1 cellular context compared by ENCODE assay signal in genomic region chr19:50512112-50512998, GRCh38.
TF ChIP-seq lines count a peak whose summit lies in the region.

No MANE protein-coding gene starts in this region.

TF ChIP-seq in HepG2, 621 proteins besides CTCF, POLR2A, EP300 and RAD21:
- TF ChIP-seq ZNF577 (CRISPR knock-in tag; IDR thresholded peaks at IDR 0.05; ENCODE audit: borderline replicate concordance, low read depth) (no peak), ZNF44 (CRISPR knock-in tag; IDR thresholded peaks at IDR 0.05) (no peak), HNF4A (CRISPR knock-in tag; IDR thresholded peaks at IDR 0.05) (no peak), KAT8 (CRISPR knock-in tag; IDR thresholded peaks at IDR 0.05) (no peak), HMGA1 (CRISPR knock-in tag; conservative IDR thresholded peaks at IDR 0.05) (no peak), E2F2 (CRISPR knock-in tag; IDR thresholded peaks at IDR 0.05; ENCODE audit: borderline replicate concordance) (no peak), ZNF879 (CRISPR knock-in tag; IDR thresholded peaks at IDR 0.05) (no peak), CHCHD3 (CRISPR knock-in tag; IDR thresholded peaks at IDR 0.05) (no peak), PHF8 (CRISPR knock-in tag; IDR thresholded peaks at IDR 0.05) (no peak), KLF9 (CRISPR knock-in tag; IDR thresholded peaks at IDR 0.05; ENCODE audit: low read depth) (no peak), THRA (CRISPR knock-in tag; IDR thresholded peaks at IDR 0.05; ENCODE audit: borderline replicate concordance) (no peak)
